1 cellular context compared by ENCODE assay signal in genomic region chr12:13001725-13002040, GRCh38.
A peak's percentile ranks its signal among the peaks of the same experiment; 100 is the strongest.
TF ChIP-seq lines count a peak whose summit lies in the region.

No MANE protein-coding gene starts in this region.

TF ChIP-seq in HepG2, 621 proteins besides CTCF, POLR2A, EP300 and RAD21:
- TF ChIP-seq GABPB1 (CRISPR knock-in tag; IDR thresholded peaks at IDR 0.05), result 0 out of 2 replicates have a peak, but pooled peaks have one; percentile 4
- no peak for TF ChIP-seq ZNF232 (CRISPR knock-in tag; IDR thresholded peaks at IDR 0.05; ENCODE audit: borderline replicate concordance)
TF ChIP-seq in HepG2: peak in this region for 1.
